Comparison of ENCODE assay signal across 8 cellular contexts in genomic region chrX:120213438-120214265, GRCh38. TPM values are rescaled to one million over a fixed set of nuclear protein-coding genes. Genes with fewer than 3 reads are reported as not detected.
DNase-seq lines count a peak whose midpoint lies in the region; ATAC-seq and TF ChIP-seq lines count a peak whose summit lies in the region.

No MANE protein-coding gene starts in this region.

- H3K4me1 Mint-ChIP-seq in T-helper 17 cell: peaks cover 4% of the 10 kb centered on the region

- H3K9me3 ChIP-seq in MM.1S (replicated peaks; ENCODE audit: insufficient read depth, low read length): no peaks in the 10 kb centered on the region
- H3K9me3 ChIP-seq in T-helper 17 cell (ENCODE audit: control insufficient read depth, low read length, poor library complexity, severe bottlenecking): no peaks in the 10 kb centered on the region
- no peaks in the 10 kb centered on the region for H3K9me3 ChIP-seq in ascending aorta

- H3K36me3 ChIP-seq in MM.1S (replicated peaks; ENCODE audit: insufficient read depth, low read length) (no peaks in the 10 kb centered on the region), ascending aorta (no peaks in the 10 kb centered on the region)

- no peak overlapping the region for H3K4me3 ChIP-seq in MM.1S (ENCODE audit: low read length)
- no peak overlapping the region for H3K4me3 ChIP-seq in ascending aorta

- H3K27ac ChIP-seq in MM.1S (ENCODE audit: low read length) (no peak overlapping the region), ascending aorta (no peak overlapping the region)

- no peaks in the 10 kb centered on the region for H3K4me1 ChIP-seq in MM.1S (ENCODE audit: low read length)
- H3K4me1 ChIP-seq in ascending aorta: no peaks in the 10 kb centered on the region

- H3K27me3 ChIP-seq in MM.1S (replicated peaks; ENCODE audit: insufficient read depth, low read length) (no peaks in the 10 kb centered on the region), ascending aorta (no peaks in the 10 kb centered on the region)

- TF ChIP-seq CTCF in MM.1S (IDR thresholded peaks at IDR 0.05; ENCODE audit: low read length): peak; percentile 88
- peak; percentile 25 to 75 (median 68) for TF ChIP-seq CTCF in ascending aorta (IDR thresholded peaks at IDR 0.05)

- intact Hi-C loops in ascending aorta (cut with DNase I): loop anchor here (10.0 kb wide), 1 partner anchor 79 kb away; no protein-coding TSS in a partner anchor

- H3K9me2 ChIP-seq in MM.1S (replicated peaks; ENCODE audit: insufficient read depth, low read length): no peaks in the 10 kb centered on the region

- DNase-seq in DMS153 (lab: John Stamatoyannopoulos, UW) (peak; percentile 34), MM.1S (peak; percentile 63), T-helper 17 cell (peak in 2 of 3 donors; percentile 10 to 27), ascending aorta (ENCODE audit: low spot score in 2 of 2) (no peak), hippocampal formation (lab: John Stamatoyannopoulos, UW) (peak; percentile 10 to 49), smooth muscle cell of the brain vasculature (ENCODE audit: low read depth, low spot score) (peak; percentile 23), mesenteric fat pad (ENCODE audit: low spot score) (no peak)

- no peaks in the 10 kb centered on the region for H4K20me1 ChIP-seq in MM.1S (ENCODE audit: insufficient read depth, low read length)

- no peaks in the 10 kb centered on the region for H3K36me3 Mint-ChIP-seq in T-helper 17 cell (ENCODE audit: low read depth)

- H3K27me3 Mint-ChIP-seq in T-helper 17 cell: no peaks in the 10 kb centered on the region

- no peak overlapping the region for H3K4me2 ChIP-seq in MM.1S (ENCODE audit: low read depth, low read length)

- no peak overlapping the region for H2AFZ ChIP-seq in MM.1S (ENCODE audit: low read length)

- no peaks in the 10 kb centered on the region for H3F3A ChIP-seq in MM.1S (ENCODE audit: insufficient read depth, low read length)

- no peak overlapping the region for H3K4me3 Mint-ChIP-seq in T-helper 17 cell

- no peak overlapping the region for H3K27ac Mint-ChIP-seq in T-helper 17 cell

- no peak overlapping the region for H3K9ac ChIP-seq in MM.1S (ENCODE audit: low read length)

- H3K79me2 ChIP-seq in MM.1S (ENCODE audit: low read length): no peaks in the 10 kb centered on the region

- ATAC-seq in GM21619 (IDR thresholded peaks at IDR 0.05; ENCODE audit: unreplicated experiment) (peak; percentile 65), T-helper 17 cell (peak; percentile 78)

RNA-seq across cellular contexts. Expression of gene ZBTB33, which starts 37.0 kb away (rescaled TPM):
- total RNA-seq in T-helper 17 cell (10 to 100 TPM; 20.5 to 21.5 TPM), ascending aorta (3.6 TPM), mesenteric fat pad (9.9 TPM)

RNA-seq across cellular contexts. Expression of gene RHOXF2, which starts 55.2 kb away (rescaled TPM):
- total RNA-seq in T-helper 17 cell (under 1 TPM in 1 of 2 donors, not detected in 1; 0.10 TPM), ascending aorta (not detected), mesenteric fat pad (not detected)

Comparison
In these comparisons a context has a peak if more than half of its experiments do, and no peak if none do; other contexts are left out.
1. DNase-seq: peak in DMS153 (single experiment), MM.1S (single experiment), T-helper 17 cell (2 of 3), hippocampal formation (2 of 2) and smooth muscle cell of the brain vasculature (single experiment); none in ascending aorta (0 of 2) and mesenteric fat pad (single experiment).